ENCODE assay signal across 8 cellular contexts in the genomic region with DNA sequence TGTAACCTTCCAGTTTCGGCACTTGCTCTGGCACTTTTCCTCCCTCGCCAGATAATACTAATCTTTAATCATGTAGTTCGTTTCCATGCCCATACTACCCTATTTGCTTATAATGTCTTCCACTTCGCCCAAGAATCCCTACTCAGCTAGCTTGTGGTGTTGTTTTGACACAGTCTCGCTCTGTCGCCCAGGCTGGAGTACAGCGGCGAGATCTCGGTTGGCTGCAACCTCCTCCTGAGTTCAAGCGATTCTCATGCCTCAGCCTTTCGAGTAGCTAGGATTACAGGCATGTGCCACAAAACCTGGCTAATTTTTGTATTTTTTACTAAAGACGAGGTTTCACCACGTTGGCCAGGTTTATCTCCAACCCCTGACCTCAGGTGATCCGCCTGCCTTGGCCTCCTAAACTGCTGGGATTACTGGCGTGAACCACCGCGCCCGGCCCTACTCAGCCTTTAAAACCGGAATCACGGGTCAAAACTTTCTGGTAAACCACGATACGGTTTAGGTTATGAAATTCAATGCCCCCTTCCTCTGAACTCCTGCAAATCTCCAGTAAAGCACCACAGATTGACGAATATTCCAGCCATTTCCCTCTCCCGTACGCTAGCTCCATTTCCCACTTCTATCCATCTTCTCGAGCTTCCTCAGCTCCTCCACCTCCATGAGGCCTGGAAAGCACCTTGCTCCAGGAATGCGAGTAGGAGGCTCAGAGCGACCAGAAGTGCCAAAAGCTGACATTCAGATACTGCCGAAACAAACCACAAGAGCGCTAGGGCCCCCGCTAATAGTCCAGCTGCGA. TPM values are rescaled to one million over a fixed set of nuclear protein-coding genes. Genes with fewer than 3 reads are reported as not detected.
A peak's percentile ranks its signal among the peaks of the same experiment; 100 is the strongest.
DNase-seq lines count a peak whose midpoint lies in the region; ATAC-seq and TF ChIP-seq lines count a peak whose summit lies in the region.

No MANE protein-coding gene starts in this region.

- peak overlapping the region; percentile 89 for H3K4me3 ChIP-seq in hepatocyte
- H3K4me3 ChIP-seq in spleen = peak overlapping the region; percentile 61 to 97 (median 84)

- H3K4me1 ChIP-seq in hepatocyte (ENCODE audit: insufficient read depth) (peaks cover 7% of the 10 kb centered on the region), spleen (peaks cover 15 to 36% (median 24%) of the 10 kb centered on the region in 6 donors)

- ATAC-seq in GM18499 (IDR thresholded peaks at IDR 0.05; ENCODE audit: insufficient read depth, unreplicated experiment) (peak; percentile 43), HG02852 (IDR thresholded peaks at IDR 0.05; ENCODE audit: unreplicated experiment) (peak; percentile 19)

- peak overlapping the region; percentile 100 for H3K27ac Mint-ChIP-seq in activated CD4-positive, alpha-beta memory T cell treated with anti-CD3 and anti-CD28 coated beads, Interleukin-2, amount 10 ng/mL, durations not matched to agents 7 days and 5 days

- peaks cover 40% of the 10 kb centered on the region for H3K4me1 Mint-ChIP-seq in activated CD4-positive, alpha-beta memory T cell treated with anti-CD3 and anti-CD28 coated beads, Interleukin-2, amount 10 ng/mL, durations not matched to agents 7 days and 5 days

- H2AFZ ChIP-seq in hepatocyte = peak overlapping the region; percentile 99

- H3K9me2 ChIP-seq in hepatocyte (replicated peaks; ENCODE audit: insufficient read depth) = no peaks in the 10 kb centered on the region

- no peak for TF ChIP-seq CTCF in hepatocyte (IDR thresholded peaks at IDR 0.05; ENCODE audit: poor library complexity)
- no peak for TF ChIP-seq CTCF in spleen (IDR thresholded peaks at IDR 0.05 in 8 of 11, conservative IDR thresholded peaks at IDR 0.05 in 3 of 11)

- H3K27ac ChIP-seq in hepatocyte (peak overlapping the region; percentile 100), spleen (peak overlapping the region; percentile 95 to 100 (median 99))

- peak overlapping the region; percentile 99 for H3K4me3 Mint-ChIP-seq in activated CD4-positive, alpha-beta memory T cell treated with anti-CD3 and anti-CD28 coated beads, Interleukin-2, amount 10 ng/mL, durations not matched to agents 7 days and 5 days

- POLR2A ChIA-PET in activated CD4-positive, alpha-beta memory T cell treated with anti-CD3 and anti-CD28 coated beads, Interleukin-2, amount 10 ng/mL, durations not matched to agents 7 days and 5 days (lab: Charles Lee) = interaction anchor here (0.7 to 4.1 kb wide), 43 partner anchors 9 to 639 kb away, joined by 3 to 51 read pairs (median 6); a partner anchor contains a TSS
- POLR2A ChIA-PET in HEK293T (lab: Yijun Ruan, JAX) = interaction anchor here (0.6 to 2.4 kb wide), 19 partner anchors 8 to 200 kb away, joined by 3 to 9 read pairs (median 6); a partner anchor contains a TSS

- H3K27me3 ChIP-seq in hepatocyte (no peaks in the 10 kb centered on the region), spleen (replicated peaks in 1 of 7) (no peaks in the 10 kb centered on the region)

- intact Hi-C loops in spleen (cut with DNase I; ENCODE audit: low total_unique reads) = no loop called here

- no peaks in the 10 kb centered on the region for H3K9me3 Mint-ChIP-seq in activated CD4-positive, alpha-beta memory T cell treated with anti-CD3 and anti-CD28 coated beads, Interleukin-2, amount 10 ng/mL, durations not matched to agents 7 days and 5 days

- no peaks in the 10 kb centered on the region for H3K27me3 Mint-ChIP-seq in activated CD4-positive, alpha-beta memory T cell treated with anti-CD3 and anti-CD28 coated beads, Interleukin-2, amount 10 ng/mL, durations not matched to agents 7 days and 5 days

- WGBS in hepatocyte (ENCODE audit: low lambda C conversion rate, missing lambda C conversion rate) = 31% methylated on average over 32 of the region's 32 CpGs
- WGBS in spleen, 5 donors = 22 to 28% (median 24%) methylated on average over 30 to 32 of the region's 32 CpGs

- peaks cover 30% of the 10 kb centered on the region for H3K79me2 ChIP-seq in hepatocyte

- H3K36me3 Mint-ChIP-seq in activated CD4-positive, alpha-beta memory T cell treated with anti-CD3 and anti-CD28 coated beads, Interleukin-2, amount 10 ng/mL, durations not matched to agents 7 days and 5 days (ENCODE audit: low read depth) = peaks cover 35% of the 10 kb centered on the region

- H4K20me1 ChIP-seq in hepatocyte (ENCODE audit: insufficient read depth, poor library complexity, severe bottlenecking) = no peaks in the 10 kb centered on the region

- no peaks in the 10 kb centered on the region for H3K36me3 ChIP-seq in hepatocyte (replicated peaks; ENCODE audit: insufficient read depth, low read depth)
- peaks cover 0 to 19% (median 5%) of the 10 kb centered on the region in 6 donors for H3K36me3 ChIP-seq in spleen

- DNase-seq in activated CD4-positive, alpha-beta memory T cell treated with anti-CD3 and anti-CD28 coated beads, Interleukin-2, amount 10 ng/mL, durations not matched to agents 7 days and 5 days = no peak
- DNase-seq in hepatocyte (ENCODE audit: low spot score) = no peak
- DNase-seq in spleen = no peak
- DNase-seq in HEK293T (ENCODE audit: extremely low spot score) = no peak
- no peak for DNase-seq in H4 (ENCODE audit: low spot score)
- DNase-seq in NCI-H524 treated with DMSO at 0.1 percent for 48 hours (lab: John Stamatoyannopoulos, UW) = no peak

- H3K4me2 ChIP-seq in hepatocyte = peak overlapping the region; percentile 88

- no peak for TF ChIP-seq POLR2A in spleen (IDR thresholded peaks at IDR 0.05)

- CTCF ChIA-PET in activated CD4-positive, alpha-beta memory T cell treated with anti-CD3 and anti-CD28 coated beads, Interleukin-2, amount 10 ng/mL, durations not matched to agents 7 days and 5 days (lab: Charles Lee) = interaction anchor here (0.7 to 3.0 kb wide), 21 partner anchors 10 to 566 kb away, joined by 3 to 22 read pairs (median 4); a partner anchor contains a TSS
- CTCF ChIA-PET in HEK293T (lab: Yijun Ruan, JAX) = interaction anchor here (0.6 to 1.2 kb wide), 4 partner anchors 10 to 164 kb away, joined by 3 to 8 read pairs (median 4); no protein-coding TSS in a partner anchor

- H3K9me3 ChIP-seq in hepatocyte (ENCODE audit: low read depth) (no peaks in the 10 kb centered on the region), spleen (no peaks in the 10 kb centered on the region)

TF ChIP-seq in HEK293T, 16 proteins besides CTCF, POLR2A, EP300 and RAD21:
- no peak for TF ChIP-seq NFRKB (IDR thresholded peaks at IDR 0.05)
- no peak for TF ChIP-seq FOXM1 (IDR thresholded peaks at IDR 0.05; ENCODE audit: borderline replicate concordance)
- TF ChIP-seq ELF4 (IDR thresholded peaks at IDR 0.05) = no peak
- TF ChIP-seq TARDBP (IDR thresholded peaks at IDR 0.05) = no peak
- TF ChIP-seq HDGF (IDR thresholded peaks at IDR 0.05; ENCODE audit: borderline replicate concordance) = no peak
- no peak for TF ChIP-seq SUZ12 (IDR thresholded peaks at IDR 0.05)
- no peak for TF ChIP-seq LEF1 (IDR thresholded peaks at IDR 0.05; ENCODE audit: borderline replicate concordance)
- TF ChIP-seq FOXA1 (IDR thresholded peaks at IDR 0.05) = no peak
- TF ChIP-seq ZNF384 (IDR thresholded peaks at IDR 0.05) = no peak
- TF ChIP-seq FOXK2 (IDR thresholded peaks at IDR 0.05) = no peak
- TF ChIP-seq, protein P1, sequence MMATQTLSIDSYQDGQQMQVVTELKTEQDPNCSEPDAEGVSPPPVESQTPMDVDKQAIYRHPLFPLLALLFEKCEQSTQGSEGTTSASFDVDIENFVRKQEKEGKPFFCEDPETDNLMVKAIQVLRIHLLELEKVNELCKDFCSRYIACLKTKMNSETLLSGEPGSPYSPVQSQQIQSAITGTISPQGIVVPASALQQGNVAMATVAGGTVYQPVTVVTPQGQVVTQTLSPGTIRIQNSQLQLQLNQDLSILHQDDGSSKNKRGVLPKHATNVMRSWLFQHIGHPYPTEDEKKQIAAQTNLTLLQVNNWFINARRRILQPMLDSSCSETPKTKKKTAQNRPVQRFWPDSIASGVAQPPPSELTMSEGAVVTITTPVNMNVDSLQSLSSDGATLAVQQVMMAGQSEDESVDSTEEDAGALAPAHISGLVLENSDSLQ (IDR thresholded peaks at IDR 0.05) = no peak
- TF ChIP-seq CTBP1 (IDR thresholded peaks at IDR 0.05; ENCODE audit: borderline replicate concordance) = no peak
- no peak for TF ChIP-seq ARNT (IDR thresholded peaks at IDR 0.05)
- no peak for TF ChIP-seq SP1 (IDR thresholded peaks at IDR 0.05)
- no peak for TF ChIP-seq BHLHE40 (IDR thresholded peaks at IDR 0.05; ENCODE audit: borderline replicate concordance)
- TF ChIP-seq L3MBTL2 (conservative IDR thresholded peaks at IDR 0.05) = no peak

RNA-seq across cellular contexts. Expression of a gene that starts 0.9 kb away (rescaled TPM):
- total RNA-seq in activated CD4-positive, alpha-beta memory T cell treated with anti-CD3 and anti-CD28 coated beads, Interleukin-2, amount 10 ng/mL, durations not matched to agents 7 days and 5 days = 10 to 100 TPM; 50.9 to 60.4 TPM
- total RNA-seq in hepatocyte (2.0 and 5.0 TPM in 2 replicates), spleen (1 to 10 TPM in 5 of 7 donors, under 1 TPM in 2; 0.43 to 5.5 (median 3.0) TPM)
- polyA plus RNA-seq in hepatocyte (4.9 and 5.9 TPM in 2 replicates), spleen (1 to 10 TPM in 2 of 3 donors, under 1 TPM in 1; 0.72 to 4.7 (median 2.0) TPM)
- 8.5 and 13.5 TPM in 2 replicates for total RNA-seq in H4 (2014; rRNA removed; shearing (Covaris generic))
